ENCODE assay signal across 23 cellular contexts in genomic region chr21:41819236-41819855, GRCh38. TPM values are rescaled to one million over a fixed set of nuclear protein-coding genes. Genes with fewer than 3 reads are reported as not detected.
DNase-seq lines count a peak whose midpoint lies in the region; TF ChIP-seq lines count a peak whose summit lies in the region.
"Had no signal": no experiment of that assay in that cellular context is flagged by ENCODE, and none has a peak within 500 bp of the region (broad histone marks: within the 10 kb centered on the region; RNA-seq: fewer than 3 reads in every experiment).

No MANE protein-coding gene starts in this region.

- H3K9me3 ChIP-seq in SK-N-MC (ENCODE audit: low read depth, low read length) (no peaks in the 10 kb centered on the region), spleen (no peaks in the 10 kb centered on the region)
- H3K9me3 ChIP-seq in CD8-positive, alpha-beta memory T cell (ENCODE audit: low read length) = no peaks in the 10 kb centered on the region
- H3K9me3 ChIP-seq: BE2C had no signal

- H3K36me3 Mint-ChIP-seq in activated naive CD4-positive, alpha-beta T cell treated with anti-CD3 and anti-CD28 coated beads, Interleukin-2, amount 10 ng/mL, durations not matched to agents 7 days and 5 days = peaks cover 11% of the 10 kb centered on the region
- H3K36me3 Mint-ChIP-seq in activated naive CD4-positive, alpha-beta T cell treated with anti-CD3 and anti-CD28 coated beads for 36 hours (ENCODE audit: low read depth) = peaks cover 15% of the 10 kb centered on the region
- peaks cover 0 to 61% (median 17%) of the 10 kb centered on the region in 3 donors for H3K36me3 Mint-ChIP-seq in CD8-positive, alpha-beta memory T cell
- peaks cover 7% of the 10 kb centered on the region for H3K36me3 Mint-ChIP-seq in mesothelial cell of epicardium

- no peaks in the 10 kb centered on the region for H3K27me3 ChIP-seq in spleen (replicated peaks in 1 of 7)
- H3K27me3 ChIP-seq in CD8-positive, alpha-beta memory T cell (ENCODE audit: insufficient read depth, low read length, poor library complexity, severe bottlenecking) = no peaks in the 10 kb centered on the region
- H3K27me3 ChIP-seq: BE2C had no signal

- POLR2A ChIA-PET in CD8-positive, alpha-beta memory T cell (lab: Charles Lee) = no interaction called here

- TF ChIP-seq CTCF in spleen (IDR thresholded peaks at IDR 0.05 in 8 of 11, conservative IDR thresholded peaks at IDR 0.05 in 3 of 11) (no peak), mesothelial cell of epicardium (IDR thresholded peaks at IDR 0.05; ENCODE audit: unreplicated experiment) (no peak)

- H3K27me3 Mint-ChIP-seq in activated naive CD4-positive, alpha-beta T cell treated with anti-CD3 and anti-CD28 coated beads, Interleukin-2, amount 10 ng/mL, durations not matched to agents 7 days and 5 days = no peaks in the 10 kb centered on the region
- no peaks in the 10 kb centered on the region for H3K27me3 Mint-ChIP-seq in activated naive CD4-positive, alpha-beta T cell treated with anti-CD3 and anti-CD28 coated beads for 36 hours (ENCODE audit: low read depth)
- H3K27me3 Mint-ChIP-seq in CD8-positive, alpha-beta memory T cell = no peaks in the 10 kb centered on the region
- no peaks in the 10 kb centered on the region for H3K27me3 Mint-ChIP-seq in mesothelial cell of epicardium (ENCODE audit: low read depth)
- H3K27me3 Mint-ChIP-seq: IgD-negative memory B cell had no signal

- DNase-seq in activated naive CD4-positive, alpha-beta T cell treated with anti-CD3 and anti-CD28 coated beads, Interleukin-2, amount 10 ng/mL, durations not matched to agents 7 days and 5 days = no peak
- DNase-seq in activated naive CD4-positive, alpha-beta T cell treated with anti-CD3 and anti-CD28 coated beads for 36 hours = no peak
- DNase-seq in SK-N-MC (ENCODE audit: low read depth, low spot score) (no peak), mesenteric fat pad (ENCODE audit: low spot score) (peak; percentile 83), spleen (peak; percentile 65), mesothelial cell of epicardium (ENCODE audit: low spot score in 2 of 2, unreplicated experiment in 2 of 2) (no peak)
- DNase-seq in CD8-positive, alpha-beta memory T cell = no peak
- DNase-seq in activated CD4-positive, alpha-beta T cell treated with anti-CD3 and anti-CD28 coated beads for 4 hours = no peak
- DNase-seq: 8988T, ACHN, BE2C, DMS153, HFFc6, NCI-H1048, NCI-H1417, NCI-H1694, NCI-H2029 treated with DMSO at 0.1 percent for 48 hours, NCI-H2227 treated with DMSO at 0.1 percent for 48 hours, NCI-H526 treated with DMSO at 0.1 percent for 48 hours, RPMI8226, SHP77 had no signal

- peaks cover 13% of the 10 kb centered on the region; the same call in 1 of the 2 replicates for H3K36me3 ChIP-seq in SK-N-MC (ENCODE audit: insufficient read depth, low read length)
- H3K36me3 ChIP-seq in spleen = peaks cover 0 to 79% (median 39%) of the 10 kb centered on the region in 6 donors
- no peaks in the 10 kb centered on the region for H3K36me3 ChIP-seq in CD8-positive, alpha-beta memory T cell (ENCODE audit: insufficient read depth, low read length)

- intact Hi-C loops in activated naive CD4-positive, alpha-beta T cell treated with anti-CD3 and anti-CD28 coated beads for 36 hours (cut with micrococcal nuclease) = no loop called here
- intact Hi-C loops in spleen (cut with DNase I; ENCODE audit: low total_unique reads) = loop anchor here (2.0 kb wide), 1 partner anchor 297 kb away; no protein-coding TSS in a partner anchor

- H3K27ac ChIP-seq in SK-N-MC = 0 out of 2 replicates have a peak overlapping the region, but pooled peaks have one; percentile 57
- H3K27ac ChIP-seq in spleen = no peak overlapping the region
- no peak overlapping the region for H3K27ac ChIP-seq in CD8-positive, alpha-beta memory T cell (ENCODE audit: low read depth, low read length)

- H3K4me1 ChIP-seq in spleen = peaks cover 0 to 9% (median 8%) of the 10 kb centered on the region in 6 donors
- H3K4me1 ChIP-seq in CD8-positive, alpha-beta memory T cell (ENCODE audit: insufficient read depth, low read length) = no peaks in the 10 kb centered on the region
- H3K4me1 ChIP-seq: BE2C had no signal

- no peak overlapping the region for H3K4me3 Mint-ChIP-seq in activated naive CD4-positive, alpha-beta T cell treated with anti-CD3 and anti-CD28 coated beads, Interleukin-2, amount 10 ng/mL, durations not matched to agents 7 days and 5 days
- H3K4me3 Mint-ChIP-seq in activated naive CD4-positive, alpha-beta T cell treated with anti-CD3 and anti-CD28 coated beads for 36 hours = no peak overlapping the region
- no peak overlapping the region for H3K4me3 Mint-ChIP-seq in CD8-positive, alpha-beta memory T cell
- H3K4me3 Mint-ChIP-seq in mesothelial cell of epicardium = no peak overlapping the region
- H3K4me3 Mint-ChIP-seq: CD14-positive monocyte, HFFc6, IgD-negative memory B cell had no signal

- H3K9me3 Mint-ChIP-seq in activated naive CD4-positive, alpha-beta T cell treated with anti-CD3 and anti-CD28 coated beads, Interleukin-2, amount 10 ng/mL, durations not matched to agents 7 days and 5 days = no peaks in the 10 kb centered on the region
- no peaks in the 10 kb centered on the region for H3K9me3 Mint-ChIP-seq in activated naive CD4-positive, alpha-beta T cell treated with anti-CD3 and anti-CD28 coated beads for 36 hours
- H3K9me3 Mint-ChIP-seq in CD8-positive, alpha-beta memory T cell = no peaks in the 10 kb centered on the region
- no peaks in the 10 kb centered on the region for H3K9me3 Mint-ChIP-seq in mesothelial cell of epicardium
- H3K9me3 Mint-ChIP-seq: CD14-positive monocyte, HFFc6, IgD-negative memory B cell had no signal

- H3K4me3 ChIP-seq in SK-N-MC = no peak overlapping the region
- no peak overlapping the region for H3K4me3 ChIP-seq in spleen
- H3K4me3 ChIP-seq in CD8-positive, alpha-beta memory T cell (ENCODE audit: low read length) = no peak overlapping the region

- 93 to 97% (median 96%) methylated on average over 26 of the region's 26 CpGs for WGBS in spleen, 5 donors

- TF ChIP-seq POLR2A in spleen (IDR thresholded peaks at IDR 0.05) = no peak

- CTCF ChIA-PET in activated naive CD4-positive, alpha-beta T cell treated with anti-CD3 and anti-CD28 coated beads, Interleukin-2, amount 10 ng/mL, durations not matched to agents 7 days and 5 days (lab: Charles Lee) = interaction anchor here (1.9 kb wide), 1 partner anchor 288 kb away, joined by 4 read pairs; no protein-coding TSS in a partner anchor
- CTCF ChIA-PET in activated naive CD4-positive, alpha-beta T cell treated with anti-CD3 and anti-CD28 coated beads for 36 hours (lab: Charles Lee) = no interaction called here
- CTCF ChIA-PET in CD8-positive, alpha-beta memory T cell (lab: Charles Lee) = interaction anchor here (1.6 to 3.8 kb wide), 2 partner anchors 289 to 536 kb away, joined by 4 to 32 read pairs; no protein-coding TSS in a partner anchor

- no peak overlapping the region for H3K9ac ChIP-seq in SK-N-MC (ENCODE audit: insufficient read length)

- H3K27ac Mint-ChIP-seq in activated naive CD4-positive, alpha-beta T cell treated with anti-CD3 and anti-CD28 coated beads, Interleukin-2, amount 10 ng/mL, durations not matched to agents 7 days and 5 days = peak overlapping the region; percentile 70
- H3K27ac Mint-ChIP-seq in activated naive CD4-positive, alpha-beta T cell treated with anti-CD3 and anti-CD28 coated beads for 36 hours = no peak overlapping the region
- H3K27ac Mint-ChIP-seq in CD8-positive, alpha-beta memory T cell = peak overlapping the region in 1 of 8 donors; percentile 89
- H3K27ac Mint-ChIP-seq in mesothelial cell of epicardium = no peak overlapping the region
- H3K27ac Mint-ChIP-seq: CD14-positive monocyte, HFFc6 had no signal

- peaks cover 18% of the 10 kb centered on the region for H3K4me1 Mint-ChIP-seq in activated naive CD4-positive, alpha-beta T cell treated with anti-CD3 and anti-CD28 coated beads, Interleukin-2, amount 10 ng/mL, durations not matched to agents 7 days and 5 days
- H3K4me1 Mint-ChIP-seq in activated naive CD4-positive, alpha-beta T cell treated with anti-CD3 and anti-CD28 coated beads for 36 hours (ENCODE audit: low read depth) = peaks cover 23% of the 10 kb centered on the region
- peaks cover 0 to 7% (median 3%) of the 10 kb centered on the region in 3 donors for H3K4me1 Mint-ChIP-seq in CD8-positive, alpha-beta memory T cell
- H3K4me1 Mint-ChIP-seq in mesothelial cell of epicardium = peaks cover 8% of the 10 kb centered on the region

RNA-seq across cellular contexts. Expression of gene RIPK4, which starts 52.5 kb away (rescaled TPM):
- total RNA-seq in activated naive CD4-positive, alpha-beta T cell treated with anti-CD3 and anti-CD28 coated beads for 36 hours = under 1 TPM; 0.33 to 0.49 TPM
- not detected for total RNA-seq in mesenteric fat pad
- total RNA-seq in spleen = not detected
- polyA plus RNA-seq in spleen = under 1 TPM; 0.02 to 0.06 (median 0.06) TPM
- under 1 TPM in 1 of 2 experiments, not detected in 1; 0.18 TPM for total RNA-seq in CD8-positive, alpha-beta memory T cell
- not detected for polyA plus RNA-seq in CD8-positive, alpha-beta memory T cell
- 14.7 to 16.0 TPM (median 15.7 TPM) in 3 replicates for total RNA-seq in mesothelial cell of epicardium
- polyA plus RNA-seq: IgD-negative memory B cell had no signal

RNA-seq across cellular contexts. Expression of gene PRDM15, which starts 59.8 kb away (rescaled TPM):
- 1 to 10 TPM; 9.6 to 9.8 TPM for total RNA-seq in activated naive CD4-positive, alpha-beta T cell treated with anti-CD3 and anti-CD28 coated beads for 36 hours
- 8.0 TPM for total RNA-seq in mesenteric fat pad
- total RNA-seq in spleen = 10 to 100 TPM in 6 of 7 donors, 1 to 10 TPM in 1; 8.4 to 18.0 (median 12.2) TPM
- polyA plus RNA-seq in spleen = 1 to 10 TPM; 4.4 to 6.5 (median 6.0) TPM
- total RNA-seq in CD8-positive, alpha-beta memory T cell = 10 to 100 TPM; 12.0 to 13.1 TPM
- polyA plus RNA-seq in CD8-positive, alpha-beta memory T cell = 2.2 TPM
- total RNA-seq in mesothelial cell of epicardium = 9.7 to 12.0 TPM (median 10.9 TPM) in 3 replicates

Comparison
In these comparisons a context has a peak if more than half of its experiments do, and no peak if none do; other contexts are left out.
1. DNase-seq: peak in mesenteric fat pad (single experiment) and spleen (single experiment); none in activated naive CD4-positive, alpha-beta T cell treated with anti-CD3 and anti-CD28 coated beads, Interleukin-2, amount 10 ng/mL, durations not matched to agents 7 days and 5 days (single experiment), activated naive CD4-positive, alpha-beta T cell treated with anti-CD3 and anti-CD28 coated beads for 36 hours (single experiment), SK-N-MC (single experiment), CD8-positive, alpha-beta memory T cell (0 of 5), activated CD4-positive, alpha-beta T cell treated with anti-CD3 and anti-CD28 coated beads for 4 hours (0 of 2) and mesothelial cell of epicardium (0 of 2).
2. RNA of gene RIPK4, which starts 52.5 kb away (total RNA-seq): 14.7 to 16.0 TPM in mesothelial cell of epicardium; 0.33 to 0.49 TPM in activated naive CD4-positive, alpha-beta T cell treated with anti-CD3 and anti-CD28 coated beads for 36 hours, 0.18 TPM in CD8-positive, alpha-beta memory T cell, not detected in mesenteric fat pad (single experiment) and not detected in spleen; every median in the first group is over 10 times any median in the second.